Comparison of ENCODE assay signal across 7 cellular contexts in the genomic region with DNA sequence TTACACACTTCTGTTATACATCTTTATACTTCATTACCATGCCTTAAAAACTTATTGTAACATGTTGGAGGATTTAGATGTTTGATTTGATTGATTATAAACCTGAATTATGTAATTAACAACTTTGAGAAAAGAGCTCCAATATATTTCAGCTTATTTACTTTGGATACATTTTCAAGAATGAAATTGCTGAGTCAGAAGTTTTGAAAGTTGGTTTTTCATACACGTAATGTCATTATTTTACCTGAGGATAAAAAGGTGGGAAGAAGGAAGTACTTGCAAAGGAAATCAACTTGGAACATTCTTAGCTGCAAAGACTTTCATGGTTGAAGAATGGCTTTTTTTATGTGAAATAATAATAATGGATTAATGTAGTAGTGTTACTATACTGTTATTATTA.
"Had no signal": no experiment of that assay in that cellular context is flagged by ENCODE, and none has a peak within 500 bp of the region (broad histone marks: within the 10 kb centered on the region; RNA-seq: fewer than 3 reads in every experiment).

No MANE protein-coding gene starts in this region.

- H3K27ac ChIP-seq: HL-60 had no signal

- DNase-seq: H9, HCEC 1CT, Kasumi-1, KG1 had no signal

- H3K4me2 ChIP-seq: GM23338 had no signal

- H2AFZ ChIP-seq: GM23338 had no signal

- FAIRE-seq: H54 had no signal

- ATAC-seq: GM23338 had no signal

- H3K4me3 ChIP-seq: GM23338 had no signal
